ENCODE assay signal across 12 cellular contexts in genomic region chrX:4263005-4263404, GRCh38.
DNase-seq lines count a peak whose midpoint lies in the region; ATAC-seq, FAIRE-seq and TF ChIP-seq lines count a peak whose summit lies in the region.
"Had no signal": no experiment of that assay in that cellular context is flagged by ENCODE, and none has a peak within 500 bp of the region (broad histone marks: within the 10 kb centered on the region; RNA-seq: fewer than 3 reads in every experiment).

No MANE protein-coding gene starts in this region.

- peak; percentile 69 for ATAC-seq in GM21360 (IDR thresholded peaks at IDR 0.05; ENCODE audit: unreplicated experiment)
- ATAC-seq: activated CD4-positive, alpha-beta T cell treated with anti-CD3 and anti-CD28 coated beads for 36 hours; upper lobe of right lung had no signal

- TF ChIP-seq POLR2A in GM12892 (IDR thresholded peaks at IDR 0.05; ENCODE audit: low read depth, low read length) = no peak

- FAIRE-seq in GM12892 (lab: Jason Lieb, UNC) = no peak

- in situ Hi-C loops in ACHN (cut with HindIII; ENCODE audit: low pct_ligation_motif_present, low pct_unique_long_range_greater_than_20kb, low sequenced_read_pairs) = no loop called here

- DNase-seq in ACHN = peak; percentile 1
- peak; percentile 71 for DNase-seq in NCI-H748 (lab: John Stamatoyannopoulos, UW; ENCODE audit: unreplicated experiment)
- DNase-seq in globus pallidus (ENCODE audit: low spot score) = peak; percentile 0
- DNase-seq in NOMO-1 treated with dmso at 0.1 percent for 144 hours (lab: John Stamatoyannopoulos, UW; ENCODE audit: unreplicated experiment) = no peak
- no peak for DNase-seq in HUDEP-2 (lab: John Stamatoyannopoulos, UW; ENCODE audit: unreplicated experiment in 76 of 76)
- no peak for DNase-seq in GM12892 (ENCODE audit: insufficient read length)
- DNase-seq in NCI-H128 (lab: John Stamatoyannopoulos, UW; ENCODE audit: unreplicated experiment) = no peak
- DNase-seq: activated CD4-positive, alpha-beta T cell treated with anti-CD3 and anti-CD28 coated beads for 36 hours; CD4-positive, alpha-beta memory T cell; effector CD8-positive, alpha-beta T cell; upper lobe of right lung had no signal

Comparison
In these comparisons a context has a peak if more than half of its experiments do, and no peak if none do; other contexts are left out.
1. DNase-seq: peak in ACHN (single experiment), NCI-H748 (single experiment) and globus pallidus (single experiment); none in NOMO-1 treated with dmso at 0.1 percent for 144 hours (single experiment), HUDEP-2 (0 of 76), GM12892 (single experiment) and NCI-H128 (single experiment).